In the genomic region with DNA sequence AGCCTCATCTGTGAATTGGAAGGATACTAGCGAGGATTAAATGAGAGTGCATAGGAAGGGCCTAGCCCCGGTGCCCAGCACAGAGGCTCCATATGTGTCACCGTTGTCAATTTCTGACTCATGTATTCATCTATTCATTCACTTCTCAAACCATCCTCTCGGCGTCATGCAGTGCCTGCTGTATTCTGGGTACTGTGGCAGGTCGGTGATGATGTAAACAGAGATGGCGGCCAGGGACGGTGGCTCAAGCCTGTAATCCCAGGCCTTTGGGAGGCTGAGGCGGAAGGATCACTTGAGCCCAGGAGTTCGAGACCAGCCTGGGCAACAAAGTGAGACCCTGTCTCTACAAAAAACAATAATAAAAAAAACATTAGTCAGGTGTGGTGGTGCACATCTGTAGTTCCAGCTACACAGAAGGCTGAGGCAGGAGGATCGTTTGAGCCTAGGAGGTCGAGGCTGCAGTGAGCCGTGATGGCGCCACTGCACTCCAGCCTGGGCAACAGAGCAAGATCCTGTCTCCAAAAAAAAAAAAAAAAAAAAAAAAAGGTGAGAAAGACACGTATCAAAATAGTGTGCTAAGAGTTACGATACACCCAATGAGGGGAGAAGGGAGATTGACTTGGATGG, we compare ENCODE assay signal across 9 cellular contexts. TPM values are rescaled to one million over a fixed set of nuclear protein-coding genes. Genes with fewer than 3 reads are reported as not detected.
DNase-seq lines count a peak whose midpoint lies in the region; ATAC-seq and TF ChIP-seq lines count a peak whose summit lies in the region.
"Had no signal": no experiment of that assay in that cellular context is flagged by ENCODE, and none has a peak within 500 bp of the region (broad histone marks: within the 10 kb centered on the region; RNA-seq: fewer than 3 reads in every experiment).

No MANE protein-coding gene starts in this region.

- no peak overlapping the region for H3K4me3 Mint-ChIP-seq in WTC11
- H3K4me3 Mint-ChIP-seq in naive thymus-derived CD8-positive, alpha-beta T cell, result peak overlapping the region in 5 of 10 donors; percentile 47 to 82 (median 65)

- peaks cover 31% of the 10 kb centered on the region for H3K4me1 Mint-ChIP-seq in WTC11
- peaks cover 15 to 37% (median 31%) of the 10 kb centered on the region in 4 donors for H3K4me1 Mint-ChIP-seq in naive thymus-derived CD8-positive, alpha-beta T cell

- no peaks in the 10 kb centered on the region for H3K9me3 Mint-ChIP-seq in WTC11
- H3K9me3 Mint-ChIP-seq in naive thymus-derived CD8-positive, alpha-beta T cell, result no peaks in the 10 kb centered on the region

- no peaks in the 10 kb centered on the region for H3K36me3 Mint-ChIP-seq in WTC11
- H3K36me3 Mint-ChIP-seq in naive thymus-derived CD8-positive, alpha-beta T cell, result peaks cover 0 to 4% (median 0%) of the 10 kb centered on the region in 3 donors

- peak overlapping the region; percentile 46 for H3K4me3 ChIP-seq in GM12864 (ENCODE audit: low read depth, low read length)

- CTCF ChIA-PET in WTC11 (lab: Charles Lee), result interaction anchor here (0.7 to 23.6 kb wide), 46 partner anchors 8 to 423 kb away, joined by 3 to 876 read pairs (median 8); a partner anchor contains a TSS

- POLR2A ChIA-PET in WTC11 (lab: Charles Lee), result interaction anchor here (0.5 to 1.5 kb wide), 3 partner anchors 46 to 342 kb away, joined by 3 to 5 read pairs (median 3); a partner anchor contains a TSS
- POLR2A ChIA-PET in naive thymus-derived CD8-positive, alpha-beta T cell (lab: Charles Lee), result interaction anchor here (0.7 to 7.1 kb wide), 10 partner anchors 11 to 358 kb away, joined by 3 to 55 read pairs (median 6); a partner anchor contains a TSS

- peak; percentile 25 for ATAC-seq in HG02981 (IDR thresholded peaks at IDR 0.05; ENCODE audit: unreplicated experiment)
- no peak for ATAC-seq in WTC11
- peak; percentile 4 to 12 for ATAC-seq in naive thymus-derived CD8-positive, alpha-beta T cell

- TF ChIP-seq CTCF in GM12864 (IDR thresholded peaks at IDR 0.05; ENCODE audit: low read depth, low read length, missing control alignments) (no peak), WTC11 (IDR thresholded peaks at IDR 0.05) (no peak)

- no peak for DNase-seq in GM12864 (ENCODE audit: low read depth)
- DNase-seq in WTC11 (ENCODE audit: low spot score), result no peak
- DNase-seq in naive thymus-derived CD8-positive, alpha-beta T cell, result no peak
- no peak for DNase-seq in NCI-H2081 treated with DMSO at 0.1 percent for 48 hours (lab: John Stamatoyannopoulos, UW)
- DNase-seq in DMS79 (lab: John Stamatoyannopoulos, UW), result no peak
- no peak for DNase-seq in dermis blood vessel endothelial cell
- DNase-seq in NCI-H1105 (lab: John Stamatoyannopoulos, UW), result no peak

- no peak overlapping the region for H3K27ac Mint-ChIP-seq in WTC11
- peak overlapping the region in 6 of 10 donors; percentile 54 to 75 (median 59) for H3K27ac Mint-ChIP-seq in naive thymus-derived CD8-positive, alpha-beta T cell

- H3K27me3 Mint-ChIP-seq in WTC11 (ENCODE audit: low read depth), result peaks cover 77% of the 10 kb centered on the region
- peaks cover 8 to 27% (median 18%) of the 10 kb centered on the region in 5 donors for H3K27me3 Mint-ChIP-seq in naive thymus-derived CD8-positive, alpha-beta T cell

TF ChIP-seq in WTC11, 78 proteins besides CTCF, POLR2A, EP300 and RAD21:
- TF ChIP-seq ZNF121 (CRISPR knock-in tag; IDR thresholded peaks at IDR 0.05), result peak; percentile 85
- TF ChIP-seq SOX15 (CRISPR knock-in tag; IDR thresholded peaks at IDR 0.05), result no peak
TF ChIP-seq in WTC11: peak in this region for 1.

RNA-seq across cellular contexts. Expression of a gene that starts 4.3 kb away (rescaled TPM):
- total RNA-seq in WTC11 (2021), result 15.0 to 20.5 TPM (median 15.2 TPM) in 3 replicates
- not detected for total RNA-seq in naive thymus-derived CD8-positive, alpha-beta T cell
- polyA plus RNA-seq in naive thymus-derived CD8-positive, alpha-beta T cell, result not detected
- not detected in 2 replicates for total RNA-seq in dermis blood vessel endothelial cell

RNA-seq across cellular contexts. Expression of a gene that starts 14.5 kb away (rescaled TPM):
- total RNA-seq in WTC11 (2021) (64.9 to 75.3 TPM (median 65.4 TPM) in 3 replicates), dermis blood vessel endothelial cell (46.6 and 73.2 TPM in 2 replicates)
- total RNA-seq in naive thymus-derived CD8-positive, alpha-beta T cell, result 100 to 1,000 TPM; 154 to 167 TPM
- 10 to 100 TPM; 37.4 to 51.6 (median 43.0) TPM for polyA plus RNA-seq in naive thymus-derived CD8-positive, alpha-beta T cell

RNA-seq across cellular contexts. Expression of a gene that starts 14.8 kb away (rescaled TPM):
- total RNA-seq in WTC11 (2021), result not detected in 3 replicates
- total RNA-seq in naive thymus-derived CD8-positive, alpha-beta T cell, result not detected
- polyA plus RNA-seq in naive thymus-derived CD8-positive, alpha-beta T cell, result not detected
- not detected in 2 replicates for total RNA-seq in dermis blood vessel endothelial cell
- total RNA-seq: left ventricle myocardium superior had no signal

RNA-seq across cellular contexts. Expression of a gene that starts 42.7 kb away (rescaled TPM):
- total RNA-seq in WTC11 (2021), result 2.5 to 2.9 TPM (median 2.8 TPM) in 3 replicates
- 10 to 100 TPM in 1 of 2 experiments, 1 to 10 TPM in 1; 8.5 to 10.3 TPM for total RNA-seq in naive thymus-derived CD8-positive, alpha-beta T cell
- under 1 TPM in 1 of 3 donors, not detected in 2; 0.11 TPM for polyA plus RNA-seq in naive thymus-derived CD8-positive, alpha-beta T cell
- total RNA-seq in dermis blood vessel endothelial cell, result 0.60 and 0.68 TPM in 2 replicates

RNA-seq across cellular contexts. Expression of a gene that starts 45.8 kb away (rescaled TPM):
- total RNA-seq in WTC11 (2021) (2.4 to 3.1 TPM (median 2.7 TPM) in 3 replicates), dermis blood vessel endothelial cell (1.2 and 1.7 TPM in 2 replicates)
- total RNA-seq in naive thymus-derived CD8-positive, alpha-beta T cell, result 1 to 10 TPM in 1 of 2 experiments, under 1 TPM in 1; 0.91 to 1.2 TPM
- polyA plus RNA-seq in naive thymus-derived CD8-positive, alpha-beta T cell, result under 1 TPM in 2 of 3 donors, not detected in 1; 0.43 to 0.64 TPM

Comparison
In these comparisons a context has a peak if more than half of its experiments do, and no peak if none do; other contexts are left out.
1. RNA of a gene that starts 4.3 kb away (total RNA-seq): 15.0 to 20.5 TPM in WTC11; not detected in naive thymus-derived CD8-positive, alpha-beta T cell and not detected in dermis blood vessel endothelial cell; every median in the first group is over 10 times any median in the second.